In genomic region chr19:10758050-10758449, GRCh38 we compare ENCODE assay signal across 8 cellular contexts. TPM values are rescaled to one million over a fixed set of nuclear protein-coding genes. Genes with fewer than 3 reads are reported as not detected.
DNase-seq lines count a peak whose midpoint lies in the region; ATAC-seq, FAIRE-seq and TF ChIP-seq lines count a peak whose summit lies in the region.
"Not testable (repeated sequence)": the region's sequence is repeated elsewhere in the genome, so short reads cannot be mapped to it uniquely, and the experiment has no call there.

No MANE protein-coding gene starts in this region.

- TF ChIP-seq RAD21 in HepG2 (CRISPR knock-in tag; IDR thresholded peaks at IDR 0.05): not testable (repeated sequence)

- H3K27ac ChIP-seq in BLaER1 treated with 17β-estradiol and CSF1 and Interleukin-3, amounts not matched to agents 10 nM and 100 nM: peak overlapping the region; percentile 5 to 99 (median 85); a peak in 20 of 22 replicates
- H3K27ac ChIP-seq in HepG2 (ENCODE audit: extremely low read length, insufficient read depth, low read length): not testable (repeated sequence)
- H3K27ac ChIP-seq in upper lobe of left lung: peak overlapping the region in 3 of 4 donors; percentile 59 to 81 (median 61)

- H3K9ac ChIP-seq in BLaER1 treated with 17β-estradiol and CSF1 and Interleukin-3, amounts not matched to agents 10 nM and 100 nM: peak overlapping the region in 8 of 11 experiments; percentile 35 to 70 (median 56); a peak in 10 of 22 replicates
- not testable (repeated sequence) for H3K9ac ChIP-seq in HepG2 (ENCODE audit: insufficient read depth, low read depth, low read length)

- WGBS in HepG2 (ENCODE audit: low lambda C conversion rate): 88% methylated on average over 1 of the region's 1 CpG
- 60 to 76% methylated on average over 1 of the region's 1 CpG for WGBS in upper lobe of left lung, 2 donors

- TF ChIP-seq EP300 in HepG2 (IDR thresholded peaks at IDR 0.05; ENCODE audit: low read depth in 2 of 2, low read length in 2 of 2); HepG2 (CRISPR knock-in tag; IDR thresholded peaks at IDR 0.05; ENCODE audit: borderline replicate concordance); upper lobe of left lung (IDR thresholded peaks at IDR 0.05): not testable (repeated sequence)

- peaks cover 0 to 17% (median 13%) of the 10 kb centered on the region in 11 experiments; a peak in 16 of 22 replicates for H3K9me3 ChIP-seq in BLaER1 treated with 17β-estradiol and CSF1 and Interleukin-3, amounts not matched to agents 10 nM and 100 nM (replicated peaks in 1 of 11)
- H3K9me3 ChIP-seq in HepG2 (ENCODE audit: low read length); upper lobe of left lung: not testable (repeated sequence)

- H3K4me3 Mint-ChIP-seq in activated CD4-positive, alpha-beta T cell treated with anti-CD3 and anti-CD28 coated beads, Interleukin-2, amount 10 ng/mL, durations not matched to agents 24 days and 14 days; activated naive CD4-positive, alpha-beta T cell treated with anti-CD3 and anti-CD28 coated beads, Interleukin-2, amount 10 ng/mL, durations not matched to agents 7 days and 5 days; dendritic cell treated with granulocyte-macrophage colony-stimulating factor and Interleukin-4, amounts not matched to agents 40 ng/mL and 50 ng/mL, for 4 days; natural killer cell: not testable (repeated sequence)

- H3K27me3 ChIP-seq in BLaER1 treated with 17β-estradiol and CSF1 and Interleukin-3, amounts not matched to agents 10 nM and 100 nM; HepG2 (ENCODE audit: control insufficient read depth in 1 of 2, insufficient read depth in 2 of 2, low read length in 2 of 2); upper lobe of left lung: not testable (repeated sequence)

- ATAC-seq in HepG2; natural killer cell; upper lobe of left lung (ENCODE audit: low FRiP score in 2 of 2): not testable (repeated sequence)

- peak overlapping the region in 3 of 10 experiments; percentile 11 to 26 (median 12); a peak in 1 of 20 replicates for H3K4me3 ChIP-seq in BLaER1 treated with 17β-estradiol and CSF1 and Interleukin-3, amounts not matched to agents 10 nM and 100 nM
- not testable (repeated sequence) for H3K4me3 ChIP-seq in HepG2 (replicated peaks in 1 of 3; ENCODE audit: insufficient read depth in 1 of 3, low read depth in 2 of 3, low read length in 3 of 3); upper lobe of left lung

- in situ Hi-C loops in HepG2 (cut with HindIII; ENCODE audit: extremely low pct_ligation_motif_present, low pct_unique_long_range_greater_than_20kb): not testable (repeated sequence)

- peaks cover 27% of the 10 kb centered on the region for H3K79me2 ChIP-seq in HepG2 (ENCODE audit: insufficient read depth, low read length)

- H3K9me3 Mint-ChIP-seq in activated CD4-positive, alpha-beta T cell treated with anti-CD3 and anti-CD28 coated beads, Interleukin-2, amount 10 ng/mL, durations not matched to agents 24 days and 14 days; activated naive CD4-positive, alpha-beta T cell treated with anti-CD3 and anti-CD28 coated beads, Interleukin-2, amount 10 ng/mL, durations not matched to agents 7 days and 5 days; dendritic cell treated with granulocyte-macrophage colony-stimulating factor and Interleukin-4, amounts not matched to agents 40 ng/mL and 50 ng/mL, for 4 days; natural killer cell: not testable (repeated sequence)

- H3K27ac Mint-ChIP-seq in activated CD4-positive, alpha-beta T cell treated with anti-CD3 and anti-CD28 coated beads, Interleukin-2, amount 10 ng/mL, durations not matched to agents 24 days and 14 days: peak overlapping the region; percentile 35
- H3K27ac Mint-ChIP-seq in activated naive CD4-positive, alpha-beta T cell treated with anti-CD3 and anti-CD28 coated beads, Interleukin-2, amount 10 ng/mL, durations not matched to agents 7 days and 5 days: peak overlapping the region; percentile 67
- H3K27ac Mint-ChIP-seq in dendritic cell treated with granulocyte-macrophage colony-stimulating factor and Interleukin-4, amounts not matched to agents 40 ng/mL and 50 ng/mL, for 4 days: peak overlapping the region; percentile 78
- H3K27ac Mint-ChIP-seq in natural killer cell: peak overlapping the region; percentile 94 to 97

- BruUV-seq in HepG2 (replicated peaks; lab: Mats Ljungman, UMichigan): not testable (repeated sequence)

- peak overlapping the region in 7 of 11 experiments; percentile 61 to 89 (median 79); a peak in 10 of 22 replicates for H3K4me2 ChIP-seq in BLaER1 treated with 17β-estradiol and CSF1 and Interleukin-3, amounts not matched to agents 10 nM and 100 nM
- not testable (repeated sequence) for H3K4me2 ChIP-seq in HepG2 (ENCODE audit: low read depth, low read length)

- CTCF ChIA-PET in activated naive CD4-positive, alpha-beta T cell treated with anti-CD3 and anti-CD28 coated beads, Interleukin-2, amount 10 ng/mL, durations not matched to agents 7 days and 5 days (lab: Charles Lee); HepG2 (lab: Yijun Ruan, JAX; ENCODE audit: low intra/inter-chr PET ratio, low total read pairs): not testable (repeated sequence)

- not testable (repeated sequence) for H2AFZ ChIP-seq in HepG2 (ENCODE audit: low read length)

- not testable (repeated sequence) for H3K27me3 Mint-ChIP-seq in activated CD4-positive, alpha-beta T cell treated with anti-CD3 and anti-CD28 coated beads, Interleukin-2, amount 10 ng/mL, durations not matched to agents 24 days and 14 days; activated naive CD4-positive, alpha-beta T cell treated with anti-CD3 and anti-CD28 coated beads, Interleukin-2, amount 10 ng/mL, durations not matched to agents 7 days and 5 days; dendritic cell treated with granulocyte-macrophage colony-stimulating factor and Interleukin-4, amounts not matched to agents 40 ng/mL and 50 ng/mL, for 4 days; natural killer cell (ENCODE audit: low read depth in 2 of 2)

- POLR2A ChIA-PET in HepG2 (lab: Yijun Ruan, JAX): not testable (repeated sequence)

- not testable (repeated sequence) for TF ChIP-seq CTCF in HepG2 (CRISPR knock-in tag; IDR thresholded peaks at IDR 0.05); natural killer cell (IDR thresholded peaks at IDR 0.05); upper lobe of left lung (IDR thresholded peaks at IDR 0.05)

- peaks cover 38% of the 10 kb centered on the region for H3K36me3 Mint-ChIP-seq in activated CD4-positive, alpha-beta T cell treated with anti-CD3 and anti-CD28 coated beads, Interleukin-2, amount 10 ng/mL, durations not matched to agents 24 days and 14 days (ENCODE audit: low read depth)
- H3K36me3 Mint-ChIP-seq in activated naive CD4-positive, alpha-beta T cell treated with anti-CD3 and anti-CD28 coated beads, Interleukin-2, amount 10 ng/mL, durations not matched to agents 7 days and 5 days: peaks cover 64% of the 10 kb centered on the region
- H3K36me3 Mint-ChIP-seq in dendritic cell treated with granulocyte-macrophage colony-stimulating factor and Interleukin-4, amounts not matched to agents 40 ng/mL and 50 ng/mL, for 4 days (ENCODE audit: low read depth): peaks cover 57% of the 10 kb centered on the region
- not testable (repeated sequence) for H3K36me3 Mint-ChIP-seq in natural killer cell

- H4K20me1 ChIP-seq in BLaER1 treated with 17β-estradiol and CSF1 and Interleukin-3, amounts not matched to agents 10 nM and 100 nM: peaks cover 0 to 73% (median 0%) of the 10 kb centered on the region in 11 experiments; a peak in 6 of 22 replicates
- H4K20me1 ChIP-seq in HepG2 (ENCODE audit: insufficient read depth, low read length): not testable (repeated sequence)

- not testable (repeated sequence) for TF ChIP-seq POLR2A in HepG2 (IDR thresholded peaks at IDR 0.05; ENCODE audit: insufficient read depth in 1 of 2, low read depth in 2 of 2, low read length in 2 of 2); upper lobe of left lung (IDR thresholded peaks at IDR 0.05)

- intact Hi-C loops in activated CD4-positive, alpha-beta T cell treated with anti-CD3 and anti-CD28 coated beads, Interleukin-2, amount 10 ng/mL, durations not matched to agents 24 days and 14 days (cut with micrococcal nuclease); dendritic cell treated with granulocyte-macrophage colony-stimulating factor and Interleukin-4, amounts not matched to agents 40 ng/mL and 50 ng/mL, for 4 days (cut with micrococcal nuclease); HepG2 (cut with micrococcal nuclease; ENCODE audit: unreplicated experiment): not testable (repeated sequence)
- intact Hi-C loops in natural killer cell (cut with micrococcal nuclease): loop anchor here (2.0 kb wide), 1 partner anchor 27 kb away; no protein-coding TSS in a partner anchor

- peak; percentile 14 for DNase-seq in ELR (ENCODE audit: low read depth)
- DNase-seq in activated CD4-positive, alpha-beta T cell treated with anti-CD3 and anti-CD28 coated beads, Interleukin-2, amount 10 ng/mL, durations not matched to agents 24 days and 14 days; activated naive CD4-positive, alpha-beta T cell treated with anti-CD3 and anti-CD28 coated beads, Interleukin-2, amount 10 ng/mL, durations not matched to agents 7 days and 5 days; HepG2 (ENCODE audit: low spot score); natural killer cell; upper lobe of left lung: not testable (repeated sequence)

- peaks cover 88 to 95% (median 91%) of the 10 kb centered on the region in 10 experiments for H3K4me1 ChIP-seq in BLaER1 treated with 17β-estradiol and CSF1 and Interleukin-3, amounts not matched to agents 10 nM and 100 nM
- H3K4me1 ChIP-seq in HepG2 (ENCODE audit: insufficient read depth, low read length): peaks cover 27% of the 10 kb centered on the region
- H3K4me1 ChIP-seq in upper lobe of left lung: peaks cover 54 to 86% (median 65%) of the 10 kb centered on the region in 4 donors

- not testable (repeated sequence) for FAIRE-seq in HepG2 (lab: Jason Lieb, UNC)

- peaks cover 66% of the 10 kb centered on the region for H3K4me1 Mint-ChIP-seq in activated CD4-positive, alpha-beta T cell treated with anti-CD3 and anti-CD28 coated beads, Interleukin-2, amount 10 ng/mL, durations not matched to agents 24 days and 14 days
- peaks cover 90% of the 10 kb centered on the region for H3K4me1 Mint-ChIP-seq in activated naive CD4-positive, alpha-beta T cell treated with anti-CD3 and anti-CD28 coated beads, Interleukin-2, amount 10 ng/mL, durations not matched to agents 7 days and 5 days
- H3K4me1 Mint-ChIP-seq in dendritic cell treated with granulocyte-macrophage colony-stimulating factor and Interleukin-4, amounts not matched to agents 40 ng/mL and 50 ng/mL, for 4 days (ENCODE audit: low read depth): peaks cover 78% of the 10 kb centered on the region
- H3K4me1 Mint-ChIP-seq in natural killer cell: peaks cover 71 to 82% of the 10 kb centered on the region in 2 donors

- peaks cover 22 to 71% (median 62%) of the 10 kb centered on the region in 11 experiments for H3K36me3 ChIP-seq in BLaER1 treated with 17β-estradiol and CSF1 and Interleukin-3, amounts not matched to agents 10 nM and 100 nM
- H3K36me3 ChIP-seq in HepG2 (replicated peaks in 1 of 2; ENCODE audit: control insufficient read depth in 1 of 2, insufficient read depth in 2 of 2, low read length in 2 of 2) (peaks cover 7 to 13% of the 10 kb centered on the region in 2 experiments; a peak in 3 of 5 replicates), upper lobe of left lung (peaks cover 8 to 31% (median 19%) of the 10 kb centered on the region in 4 donors)

RNA-seq across cellular contexts. Expression of gene DNM2, which starts 40.2 kb away (rescaled TPM):
- total RNA-seq in activated CD4-positive, alpha-beta T cell treated with anti-CD3 and anti-CD28 coated beads, Interleukin-2, amount 10 ng/mL, durations not matched to agents 24 days and 14 days: 198 and 211 TPM in 2 replicates
- 41.7 and 48.2 TPM in 2 replicates for total RNA-seq in HepG2 (2016; rRNA removed; fragmentation: Illumina TruSeq; extraction: Trizol)
- total RNA-seq in HepG2 (2016; cell fraction: cytosol; rRNA removed; fragmentation: Illumina TruSeq; extraction: Trizol; ENCODE audit: low read depth): 19.9 and 21.9 TPM in 2 replicates
- 37.7 and 40.5 TPM in 2 replicates for total RNA-seq in HepG2 (2016; cell fraction: insoluble cytoplasmic fraction; rRNA removed; fragmentation: Illumina TruSeq; extraction: Trizol)
- 29.4 and 31.2 TPM in 2 replicates for total RNA-seq in HepG2 (2016; cell fraction: membrane; rRNA removed; fragmentation: Illumina TruSeq; extraction: Trizol)
- total RNA-seq in HepG2 (2016; cell fraction: nucleus; rRNA removed; fragmentation: Illumina TruSeq; extraction: Trizol): 56.9 and 61.6 TPM in 2 replicates
- 59.8 and 67.0 TPM in 2 replicates for polyA plus RNA-seq in HepG2 (2011; rRNA removed)
- polyA plus RNA-seq in HepG2 (2011; cell fraction: cytosol; rRNA removed): 29.1 and 41.0 TPM in 2 replicates
- 155 and 203 TPM in 2 replicates for polyA plus RNA-seq in HepG2 (2011; cell fraction: nucleus; rRNA removed)
- 44.2 and 57.9 TPM in 2 replicates for polyA plus RNA-seq in HepG2 (2012)
- 8.6 and 9.0 TPM in 2 replicates for polyA plus RNA-seq in HepG2 (2016; cell fraction: cytosol; fragmentation: Illumina TruSeq; extraction: Trizol; ENCODE audit: low read depth)
- polyA plus RNA-seq in HepG2 (2016; cell fraction: insoluble cytoplasmic fraction; fragmentation: Illumina TruSeq; extraction: Trizol; ENCODE audit: low read depth): 39.4 and 48.6 TPM in 2 replicates
- polyA plus RNA-seq in HepG2 (2016; cell fraction: membrane; fragmentation: Illumina TruSeq; extraction: Trizol; ENCODE audit: low read depth): 18.1 and 20.6 TPM in 2 replicates
- 87.0 and 94.1 TPM in 2 replicates for polyA plus RNA-seq in HepG2 (2016; cell fraction: nucleus; fragmentation: Illumina TruSeq; extraction: Trizol; ENCODE audit: insufficient read depth, low read depth)
- polyA minus RNA-seq in HepG2 (2011; rRNA and poly(A)+ RNA removed; ENCODE audit: low replicate concordance): 200 and 264 TPM in 2 replicates
- 44.4 and 50.0 TPM in 2 replicates for polyA minus RNA-seq in HepG2 (2011; cell fraction: cytosol; rRNA and poly(A)+ RNA removed)
- 143 and 162 TPM in 2 replicates for polyA minus RNA-seq in HepG2 (2011; cell fraction: nucleus; rRNA and poly(A)+ RNA removed)
- total RNA-seq in natural killer cell: 100 to 1,000 TPM; 419 to 491 (median 428) TPM
- 100 to 1,000 TPM; 238 to 744 (median 318) TPM for total RNA-seq in upper lobe of left lung

RNA-seq across cellular contexts. Expression of gene QTRT1, which starts 56.8 kb away (rescaled TPM):
- total RNA-seq in activated CD4-positive, alpha-beta T cell treated with anti-CD3 and anti-CD28 coated beads, Interleukin-2, amount 10 ng/mL, durations not matched to agents 24 days and 14 days: 86.0 and 95.2 TPM in 2 replicates
- 33.0 and 38.6 TPM in 2 replicates for total RNA-seq in HepG2 (2016; rRNA removed; fragmentation: Illumina TruSeq; extraction: Trizol)
- 19.1 and 20.1 TPM in 2 replicates for total RNA-seq in HepG2 (2016; cell fraction: cytosol; rRNA removed; fragmentation: Illumina TruSeq; extraction: Trizol; ENCODE audit: low read depth)
- 36.0 and 39.4 TPM in 2 replicates for total RNA-seq in HepG2 (2016; cell fraction: insoluble cytoplasmic fraction; rRNA removed; fragmentation: Illumina TruSeq; extraction: Trizol)
- 12.2 and 12.9 TPM in 2 replicates for total RNA-seq in HepG2 (2016; cell fraction: membrane; rRNA removed; fragmentation: Illumina TruSeq; extraction: Trizol)
- total RNA-seq in HepG2 (2016; cell fraction: nucleus; rRNA removed; fragmentation: Illumina TruSeq; extraction: Trizol): 31.9 and 35.0 TPM in 2 replicates
- 41.6 and 55.6 TPM in 2 replicates for polyA plus RNA-seq in HepG2 (2011; rRNA removed)
- polyA plus RNA-seq in HepG2 (2011; cell fraction: cytosol; rRNA removed): 25.8 and 39.0 TPM in 2 replicates
- polyA plus RNA-seq in HepG2 (2011; cell fraction: nucleus; rRNA removed): 270 and 290 TPM in 2 replicates
- polyA plus RNA-seq in HepG2 (2012): 27.7 and 35.3 TPM in 2 replicates
- 11.2 and 12.9 TPM in 2 replicates for polyA plus RNA-seq in HepG2 (2016; cell fraction: cytosol; fragmentation: Illumina TruSeq; extraction: Trizol; ENCODE audit: low read depth)
- polyA plus RNA-seq in HepG2 (2016; cell fraction: insoluble cytoplasmic fraction; fragmentation: Illumina TruSeq; extraction: Trizol; ENCODE audit: low read depth): 38.0 and 39.9 TPM in 2 replicates
- polyA plus RNA-seq in HepG2 (2016; cell fraction: membrane; fragmentation: Illumina TruSeq; extraction: Trizol; ENCODE audit: low read depth): 12.7 and 13.2 TPM in 2 replicates
- 92.8 and 94.8 TPM in 2 replicates for polyA plus RNA-seq in HepG2 (2016; cell fraction: nucleus; fragmentation: Illumina TruSeq; extraction: Trizol; ENCODE audit: insufficient read depth, low read depth)
- polyA minus RNA-seq in HepG2 (2011; rRNA and poly(A)+ RNA removed; ENCODE audit: low replicate concordance): 26.7 and 36.3 TPM in 2 replicates
- 8.2 and 12.2 TPM in 2 replicates for polyA minus RNA-seq in HepG2 (2011; cell fraction: cytosol; rRNA and poly(A)+ RNA removed)
- polyA minus RNA-seq in HepG2 (2011; cell fraction: nucleus; rRNA and poly(A)+ RNA removed): 15.5 and 18.7 TPM in 2 replicates
- 10 to 100 TPM; 29.0 to 37.5 (median 29.9) TPM for total RNA-seq in natural killer cell
- total RNA-seq in upper lobe of left lung: 10 to 100 TPM; 11.0 to 85.9 (median 32.5) TPM

Comparison
In these comparisons a context has a peak if more than half of its experiments do, and no peak if none do; other contexts are left out.
1. H3K27ac Mint-ChIP-seq: peak in every context shown above with its lines; median percentile 96 in natural killer cell; 78 in dendritic cell treated with granulocyte-macrophage colony-stimulating factor and Interleukin-4, amounts not matched to agents 40 ng/mL and 50 ng/mL, for 4 days; 67 in activated naive CD4-positive, alpha-beta T cell treated with anti-CD3 and anti-CD28 coated beads, Interleukin-2, amount 10 ng/mL, durations not matched to agents 7 days and 5 days; 35 in activated CD4-positive, alpha-beta T cell treated with anti-CD3 and anti-CD28 coated beads, Interleukin-2, amount 10 ng/mL, durations not matched to agents 24 days and 14 days.